In genomic region chr3:64687781-64688515, GRCh38 we compare ENCODE assay signal across 9 cellular contexts. TPM values are rescaled to one million over a fixed set of nuclear protein-coding genes. Genes with fewer than 3 reads are reported as not detected.
DNase-seq lines count a peak whose midpoint lies in the region; ATAC-seq, FAIRE-seq and TF ChIP-seq lines count a peak whose summit lies in the region.
"Had no signal": no experiment of that assay in that cellular context is flagged by ENCODE, and none has a peak within 500 bp of the region (broad histone marks: within the 10 kb centered on the region; RNA-seq: fewer than 3 reads in every experiment).

Gene ADAMTS9 (minus strand): TSS chr3:64688000. CDS start chr3:64687657, 343 bp downstream.

- H3K9me3 ChIP-seq in iPS-18c (ENCODE audit: control insufficient read depth, insufficient read depth, low read length) (no peaks in the 10 kb centered on the region), sigmoid colon (no peaks in the 10 kb centered on the region)

- H3K27me3 ChIP-seq in bronchial epithelial cell (ENCODE audit: control insufficient read depth, insufficient read depth, low read length) (peaks cover 2% of the 10 kb centered on the region), sigmoid colon (no peaks in the 10 kb centered on the region)

- H3K4me1 ChIP-seq in sigmoid colon = peaks cover 0 to 46% (median 15%) of the 10 kb centered on the region in 4 donors

- ATAC-seq in HG03354 (IDR thresholded peaks at IDR 0.05; ENCODE audit: poor library complexity, severe bottlenecking, unreplicated experiment) (no peak), GM21360 (IDR thresholded peaks at IDR 0.05; ENCODE audit: unreplicated experiment) (no peak)

- H3K4me3 ChIP-seq in bronchial epithelial cell (ENCODE audit: low read depth, low read length) (peak within 1 kb of the TSS; percentile 25), iPS-18c (ENCODE audit: insufficient read depth, low read depth, low read length) (peak within 1 kb of the TSS; percentile 63), sigmoid colon (peak within 1 kb of the TSS; percentile 74 to 87 (median 78))

- FAIRE-seq in bronchial epithelial cell (lab: Jason Lieb, UNC) = no peak

- H3K36me3 ChIP-seq in bronchial epithelial cell (ENCODE audit: control insufficient read depth, insufficient read depth, low read length) = no peaks in the 10 kb centered on the region
- H3K36me3 ChIP-seq in sigmoid colon = no peaks in the 10 kb centered on the region

- peak; percentile 54 to 68 for TF ChIP-seq POLR2A in sigmoid colon (IDR thresholded peaks at IDR 0.05)

- TF ChIP-seq CTCF in bronchial epithelial cell (IDR thresholded peaks at IDR 0.05; ENCODE audit: insufficient read depth, low read length, severe bottlenecking) (no peak), sigmoid colon (IDR thresholded peaks at IDR 0.05) (no peak)

- peak; percentile 76 for DNase-seq in DMS 273 (lab: John Stamatoyannopoulos, UW; ENCODE audit: unreplicated experiment)
- DNase-seq in DMS 273 treated with DMSO at 0.1 percent for 48 hours (lab: John Stamatoyannopoulos, UW) = no peak
- no peak for DNase-seq in bronchial epithelial cell (ENCODE audit: low read depth)
- peak; percentile 91 for DNase-seq in sigmoid colon
- no peak for DNase-seq in NCI-H2171 (lab: John Stamatoyannopoulos, UW)

- intact Hi-C loops in sigmoid colon (cut with DNase I) = loop anchor here (2.0 to 5.0 kb wide), 6 partner anchors 54 to 724 kb away; no protein-coding TSS in a partner anchor

- 2% methylated on average over 58 of the region's 58 CpGs for WGBS in sigmoid colon, 2 donors

- no peak for TF ChIP-seq EP300 in sigmoid colon (IDR thresholded peaks at IDR 0.05)

- peak within 1 kb of the TSS; percentile 97 to 99 (median 98) for H3K27ac ChIP-seq in sigmoid colon
- H3K27ac ChIP-seq: 22Rv1 had no signal

RNA-seq across cellular contexts. Expression of gene ADAMTS9, which starts in this region (rescaled TPM):
- total RNA-seq in bronchial epithelial cell (0.26 and 0.77 TPM in 2 replicates), sigmoid colon (10 to 100 TPM; 16.1 to 61.6 (median 31.6) TPM)
- 10 to 100 TPM in 1 of 3 donors, 1 to 10 TPM in 2; 1.2 to 15.4 (median 1.8) TPM for polyA plus RNA-seq in sigmoid colon

Comparison
In these comparisons a context has a peak if more than half of its experiments do, and no peak if none do; other contexts are left out.
1. DNase-seq: peak in DMS 273 (single experiment) and sigmoid colon (single experiment); none in DMS 273 treated with DMSO at 0.1 percent for 48 hours (single experiment), bronchial epithelial cell (single experiment) and NCI-H2171 (single experiment).
2. H3K4me3 ChIP-seq: peak in every context shown above with its lines; median percentile 78 in sigmoid colon; 63 in iPS-18c; 25 in bronchial epithelial cell.